15 cellular contexts compared by ENCODE assay signal in genomic region chrX:44784241-44784640, GRCh38. TPM values are rescaled to one million over a fixed set of nuclear protein-coding genes. Genes with fewer than 3 reads are reported as not detected.
DNase-seq lines count a peak whose midpoint lies in the region; ATAC-seq and TF ChIP-seq lines count a peak whose summit lies in the region.
"Had no signal": no experiment of that assay in that cellular context is flagged by ENCODE, and none has a peak within 500 bp of the region (broad histone marks: within the 10 kb centered on the region; RNA-seq: fewer than 3 reads in every experiment).

No MANE protein-coding gene starts in this region.

- CTCF ChIA-PET in PC-3 (lab: Charles Lee): no interaction called here
- CTCF ChIA-PET in activated CD4-positive, alpha-beta memory T cell treated with anti-CD3 and anti-CD28 coated beads, Interleukin-2, amount 10 ng/mL, durations not matched to agents 7 days and 5 days (lab: Charles Lee): no interaction called here

- H3K4me1 ChIP-seq in PC-3 (ENCODE audit: insufficient read depth, low read length): peaks cover 28% of the 10 kb centered on the region
- H3K4me1 ChIP-seq: BLaER1 treated with 17β-estradiol and CSF1 and Interleukin-3, amounts not matched to agents 10 nM and 100 nM; SJCRH30 had no signal

- peak; percentile 72 for DNase-seq in PC-3
- peak; percentile 16 for DNase-seq in epidermal melanocyte (ENCODE audit: insufficient read length, low spot score)
- no peak for DNase-seq in activated CD8-positive, alpha-beta memory T cell treated with anti-CD3 and anti-CD28 coated beads, Interleukin-2, amount 50 U/mL, for 4 hours
- DNase-seq in activated CD4-positive, alpha-beta memory T cell treated with anti-CD3 and anti-CD28 coated beads, Interleukin-2, amount 10 ng/mL, durations not matched to agents 7 days and 5 days: no peak
- DNase-seq in NCI-H510A (lab: John Stamatoyannopoulos, UW): no peak
- no peak for DNase-seq in activated CD4-positive, alpha-beta T cell treated with anti-CD3 and anti-CD28 coated beads for 1 hour
- DNase-seq: DMS 273 treated with DMSO at 0.1 percent for 48 hours, HFFc6, NCI-H1105 treated with DMSO at 0.1 percent for 48 hours, NCI-H1930, NCI-H510A treated with DMSO at 0.1 percent for 48 hours, SJCRH30 had no signal

- H3K36me3 ChIP-seq in PC-3 (ENCODE audit: low read depth, low read length): no peaks in the 10 kb centered on the region
- H3K36me3 ChIP-seq: BLaER1 treated with 17β-estradiol and CSF1 and Interleukin-3, amounts not matched to agents 10 nM and 100 nM; SJCRH30 had no signal

- no peaks in the 10 kb centered on the region for H3K9me3 Mint-ChIP-seq in activated CD4-positive, alpha-beta memory T cell treated with anti-CD3 and anti-CD28 coated beads, Interleukin-2, amount 10 ng/mL, durations not matched to agents 7 days and 5 days
- H3K9me3 Mint-ChIP-seq: GM23338, HFFc6 had no signal

- no peaks in the 10 kb centered on the region for H3K36me3 Mint-ChIP-seq in activated CD4-positive, alpha-beta memory T cell treated with anti-CD3 and anti-CD28 coated beads, Interleukin-2, amount 10 ng/mL, durations not matched to agents 7 days and 5 days (ENCODE audit: low read depth)

- H3K27me3 ChIP-seq in PC-3 (ENCODE audit: low read length): no peaks in the 10 kb centered on the region
- H3K27me3 ChIP-seq: BLaER1 treated with 17β-estradiol and CSF1 and Interleukin-3, amounts not matched to agents 10 nM and 100 nM; SJCRH30 had no signal

- no peak overlapping the region for H3K4me3 ChIP-seq in PC-3 (ENCODE audit: low read length)
- H3K4me3 ChIP-seq: BLaER1 treated with 17β-estradiol and CSF1 and Interleukin-3, amounts not matched to agents 10 nM and 100 nM; GM23338; SJCRH30 had no signal

- no peaks in the 10 kb centered on the region for H3K9me2 ChIP-seq in PC-3 (replicated peaks; ENCODE audit: low read length)

- TF ChIP-seq CTCF in PC-3 (conservative IDR thresholded peaks at IDR 0.05; ENCODE audit: low read depth, low read length): no peak

- H3F3A ChIP-seq in PC-3 (ENCODE audit: low read length, unreplicated experiment): no peaks in the 10 kb centered on the region

- no peaks in the 10 kb centered on the region for H3K27me3 Mint-ChIP-seq in activated CD4-positive, alpha-beta memory T cell treated with anti-CD3 and anti-CD28 coated beads, Interleukin-2, amount 10 ng/mL, durations not matched to agents 7 days and 5 days

- H4K20me1 ChIP-seq in PC-3 (ENCODE audit: low read length): no peaks in the 10 kb centered on the region
- H4K20me1 ChIP-seq: BLaER1 treated with 17β-estradiol and CSF1 and Interleukin-3, amounts not matched to agents 10 nM and 100 nM had no signal

- POLR2A ChIA-PET in PC-3 (lab: Charles Lee; ENCODE audit: unreplicated experiment): no interaction called here
- POLR2A ChIA-PET in activated CD4-positive, alpha-beta memory T cell treated with anti-CD3 and anti-CD28 coated beads, Interleukin-2, amount 10 ng/mL, durations not matched to agents 7 days and 5 days (lab: Charles Lee): no interaction called here

- ATAC-seq in GM18867 (IDR thresholded peaks at IDR 0.05; ENCODE audit: unreplicated experiment) (peak; percentile 62), PC-3 (no peak)
- ATAC-seq: GM23338 had no signal

- no TSS peak for BruUV-seq in PC-3 (replicated peaks; lab: Mats Ljungman, UMichigan)

- H3K9ac ChIP-seq in PC-3 (ENCODE audit: low read length): peak overlapping the region; percentile 50
- H3K9ac ChIP-seq: BLaER1 treated with 17β-estradiol and CSF1 and Interleukin-3, amounts not matched to agents 10 nM and 100 nM had no signal

- intact Hi-C loops in PC-3 (cut with micrococcal nuclease): no loop called here

- H3K79me2 ChIP-seq in PC-3 (ENCODE audit: low read length): no peaks in the 10 kb centered on the region

- no peaks in the 10 kb centered on the region for H3K9me3 ChIP-seq in PC-3 (ENCODE audit: low read length)
- H3K9me3 ChIP-seq: SJCRH30 had no signal

- no peaks in the 10 kb centered on the region for H3K4me1 Mint-ChIP-seq in activated CD4-positive, alpha-beta memory T cell treated with anti-CD3 and anti-CD28 coated beads, Interleukin-2, amount 10 ng/mL, durations not matched to agents 7 days and 5 days
- H3K4me1 Mint-ChIP-seq: GM23338 had no signal

- H3K27ac Mint-ChIP-seq in activated CD4-positive, alpha-beta memory T cell treated with anti-CD3 and anti-CD28 coated beads, Interleukin-2, amount 10 ng/mL, durations not matched to agents 7 days and 5 days: no peak overlapping the region
- H3K27ac Mint-ChIP-seq: GM23338, HFFc6 had no signal

- peak overlapping the region; percentile 39 for H3K4me2 ChIP-seq in PC-3 (ENCODE audit: low read length)
- H3K4me2 ChIP-seq: BLaER1 treated with 17β-estradiol and CSF1 and Interleukin-3, amounts not matched to agents 10 nM and 100 nM; GM23338 had no signal

- no peak overlapping the region for H3K4me3 Mint-ChIP-seq in activated CD4-positive, alpha-beta memory T cell treated with anti-CD3 and anti-CD28 coated beads, Interleukin-2, amount 10 ng/mL, durations not matched to agents 7 days and 5 days
- H3K4me3 Mint-ChIP-seq: GM23338, HFFc6 had no signal

- H2AFZ ChIP-seq in PC-3 (ENCODE audit: low read length): no peak overlapping the region
- H2AFZ ChIP-seq: GM23338 had no signal

- H3K27ac ChIP-seq in PC-3 (ENCODE audit: low read length): peak overlapping the region; percentile 82
- H3K27ac ChIP-seq: BLaER1 treated with 17β-estradiol and CSF1 and Interleukin-3, amounts not matched to agents 10 nM and 100 nM; SJCRH30 had no signal

RNA-seq across cellular contexts. Expression of gene DUSP21, which starts 59.6 kb away (rescaled TPM):
- not detected in 2 replicates for total RNA-seq in PC-3 (2014; rRNA removed)
- total RNA-seq in activated CD4-positive, alpha-beta memory T cell treated with anti-CD3 and anti-CD28 coated beads, Interleukin-2, amount 10 ng/mL, durations not matched to agents 7 days and 5 days: not detected
- total RNA-seq: GM23338, HFFc6, SJCRH30 had no signal

Comparison
In these comparisons a context has a peak if more than half of its experiments do, and no peak if none do; other contexts are left out.
1. DNase-seq: peak in PC-3 (single experiment) and epidermal melanocyte (single experiment); none in activated CD8-positive, alpha-beta memory T cell treated with anti-CD3 and anti-CD28 coated beads, Interleukin-2, amount 50 U/mL, for 4 hours (single experiment), activated CD4-positive, alpha-beta memory T cell treated with anti-CD3 and anti-CD28 coated beads, Interleukin-2, amount 10 ng/mL, durations not matched to agents 7 days and 5 days (single experiment), NCI-H510A (single experiment) and activated CD4-positive, alpha-beta T cell treated with anti-CD3 and anti-CD28 coated beads for 1 hour (single experiment).